ENCODE assay signal across 11 cellular contexts in genomic region chr10:2985729-2986232, GRCh38.
A peak's percentile ranks its signal among the peaks of the same experiment; 100 is the strongest.
DNase-seq lines count a peak whose midpoint lies in the region; ATAC-seq and TF ChIP-seq lines count a peak whose summit lies in the region.
"Had no signal": no experiment of that assay in that cellular context is flagged by ENCODE, and none has a peak within 500 bp of the region (broad histone marks: within the 10 kb centered on the region; RNA-seq: fewer than 3 reads in every experiment).

No MANE protein-coding gene starts in this region.

- H3K36me3 ChIP-seq in duodenal mucosa (ENCODE audit: control insufficient read depth in 1 of 2, insufficient read depth in 2 of 2, low read length in 2 of 2) (no peaks in the 10 kb centered on the region), osteoblast (ENCODE audit: insufficient read depth, low read length) (no peaks in the 10 kb centered on the region), tibial artery (no peaks in the 10 kb centered on the region)

- H3K4me2 ChIP-seq in osteoblast (ENCODE audit: insufficient read depth, low read length), result peak overlapping the region; percentile 71

- H3K27ac ChIP-seq in duodenal mucosa (ENCODE audit: low read depth, low read length), result peak overlapping the region; percentile 38
- no peak overlapping the region for H3K27ac ChIP-seq in osteoblast (ENCODE audit: low read depth, low read length)
- no peak overlapping the region for H3K27ac ChIP-seq in tibial artery
- H3K27ac ChIP-seq: testis had no signal

- H3K79me2 ChIP-seq in osteoblast (ENCODE audit: insufficient read depth, low read length), result no peaks in the 10 kb centered on the region

- peaks cover 0 to 4% of the 10 kb centered on the region in 2 donors for H3K9me3 ChIP-seq in duodenal mucosa (ENCODE audit: control insufficient read depth in 1 of 2, low read length in 2 of 2)
- H3K9me3 ChIP-seq in osteoblast (ENCODE audit: low read depth, low read length), result no peaks in the 10 kb centered on the region
- H3K9me3 ChIP-seq in tibial artery, result peaks cover 0 to 10% (median 10%) of the 10 kb centered on the region in 3 donors
- H3K9me3 ChIP-seq: testis had no signal

- DNase-seq in EH (ENCODE audit: low read depth) (peak; percentile 52), NCI-H460 (ENCODE audit: extremely low read depth, low read depth) (peak; percentile 11), osteoblast (ENCODE audit: insufficient read length, low spot score, missing footprints) (peak; percentile 94), tibial artery (no peak), cerebellum (ENCODE audit: low spot score) (no peak)
- DNase-seq: activated T-cell treated with anti-CD3 and anti-CD28 coated beads for 4 hours, NCI-H82, testis had no signal

- peak overlapping the region; percentile 16 to 44 for H3K9ac ChIP-seq in duodenal mucosa (ENCODE audit: low read depth in 1 of 2, low read length in 2 of 2)

- TF ChIP-seq CTCF in osteoblast (IDR thresholded peaks at IDR 0.05; ENCODE audit: extremely low read depth, low read depth, low read length), result no peak
- no peak for TF ChIP-seq CTCF in tibial artery (IDR thresholded peaks at IDR 0.05)

- no peaks in the 10 kb centered on the region for H3K27me3 ChIP-seq in duodenal mucosa (ENCODE audit: control insufficient read depth in 1 of 2, insufficient read depth in 2 of 2, low read length in 2 of 2)
- peaks cover 7% of the 10 kb centered on the region for H3K27me3 ChIP-seq in osteoblast (ENCODE audit: insufficient read depth, low read length)
- peaks cover 0 to 45% of the 10 kb centered on the region in 2 donors for H3K27me3 ChIP-seq in tibial artery
- H3K27me3 ChIP-seq: testis had no signal

- peak overlapping the region; percentile 45 to 53 for H3K4me3 ChIP-seq in duodenal mucosa (ENCODE audit: low read depth in 1 of 2, low read length in 2 of 2)
- peak overlapping the region; percentile 58 for H3K4me3 ChIP-seq in osteoblast (ENCODE audit: insufficient read depth, low read length)
- H3K4me3 ChIP-seq in tibial artery, result no peak overlapping the region
- H3K4me3 ChIP-seq: testis had no signal

- H2AFZ ChIP-seq in osteoblast (ENCODE audit: low read length), result peak overlapping the region; percentile 62

- peaks cover 23 to 24% of the 10 kb centered on the region in 2 donors for H3K4me1 ChIP-seq in duodenal mucosa (ENCODE audit: control insufficient read depth in 1 of 2, insufficient read depth in 2 of 2, low read length in 2 of 2)
- H3K4me1 ChIP-seq in osteoblast (ENCODE audit: insufficient read depth, low read length), result peaks cover 18% of the 10 kb centered on the region
- peaks cover 0 to 3% (median 0%) of the 10 kb centered on the region in 4 donors for H3K4me1 ChIP-seq in tibial artery
- H3K4me1 ChIP-seq: testis had no signal

- no peaks in the 10 kb centered on the region for H4K20me1 ChIP-seq in osteoblast (ENCODE audit: insufficient read depth, low read length)

- ATAC-seq in HG02798 (IDR thresholded peaks at IDR 0.05; ENCODE audit: poor library complexity, unreplicated experiment) (no peak), HG02885 (IDR thresholded peaks at IDR 0.05; ENCODE audit: poor library complexity, unreplicated experiment) (no peak)

- intact Hi-C loops in tibial artery (cut with DNase I; ENCODE audit: low total_unique reads), result no loop called here

Comparison
In these comparisons a context has a peak if more than half of its experiments do, and no peak if none do; other contexts are left out.
1. DNase-seq: peak in EH (single experiment), NCI-H460 (single experiment) and osteoblast (single experiment); none in tibial artery (0 of 2) and cerebellum (single experiment).
2. H3K4me3 ChIP-seq: peak in duodenal mucosa (2 of 2) and osteoblast (single experiment); none in tibial artery (0 of 2).